1 cellular context compared by ENCODE assay signal in genomic region chr1:35882945-35883680, GRCh38.
TF ChIP-seq lines count a peak whose summit lies in the region.

TSS of gene AGO1 (plus strand) at chr1:35883209. CDS start at chr1:35883422, 213 bp downstream.

TF ChIP-seq in SK-N-SH, 30 proteins besides CTCF, POLR2A, EP300 and RAD21 (continued from another document):
- TF ChIP-seq ZBTB33 (IDR thresholded peaks at IDR 0.05; ENCODE audit: borderline replicate concordance, low read depth) (no peak), MAX (IDR thresholded peaks at IDR 0.05; ENCODE audit: low read depth) (peak; percentile 59; the same call in 1 of the 2 replicates), MXI1 (IDR thresholded peaks at IDR 0.05; ENCODE audit: low read depth, low read length) (peak; percentile 66; the same call in 1 of the 2 replicates), CHD2 (IDR thresholded peaks at IDR 0.05; ENCODE audit: low read length, partially characterized antibody) (peak; percentile 56), USF2 (IDR thresholded peaks at IDR 0.05; ENCODE audit: borderline replicate concordance, low read depth, low read length) (no peak), SMC3 (IDR thresholded peaks at IDR 0.05; ENCODE audit: low read depth, low read length) (peak; percentile 55), POLR2AphosphoS5 (IDR thresholded peaks at IDR 0.05; ENCODE audit: low read depth, low read length) (peak; percentile 60), SIN3A (IDR thresholded peaks at IDR 0.05; ENCODE audit: borderline replicate concordance, low read depth, low read length) (no peak; the same call in 1 of the 2 replicates), TEAD4 (IDR thresholded peaks at IDR 0.05; ENCODE audit: borderline replicate concordance, insufficient read depth) (no peak)
